Comparison of ENCODE assay signal across 8 cellular contexts in the genomic region with DNA sequence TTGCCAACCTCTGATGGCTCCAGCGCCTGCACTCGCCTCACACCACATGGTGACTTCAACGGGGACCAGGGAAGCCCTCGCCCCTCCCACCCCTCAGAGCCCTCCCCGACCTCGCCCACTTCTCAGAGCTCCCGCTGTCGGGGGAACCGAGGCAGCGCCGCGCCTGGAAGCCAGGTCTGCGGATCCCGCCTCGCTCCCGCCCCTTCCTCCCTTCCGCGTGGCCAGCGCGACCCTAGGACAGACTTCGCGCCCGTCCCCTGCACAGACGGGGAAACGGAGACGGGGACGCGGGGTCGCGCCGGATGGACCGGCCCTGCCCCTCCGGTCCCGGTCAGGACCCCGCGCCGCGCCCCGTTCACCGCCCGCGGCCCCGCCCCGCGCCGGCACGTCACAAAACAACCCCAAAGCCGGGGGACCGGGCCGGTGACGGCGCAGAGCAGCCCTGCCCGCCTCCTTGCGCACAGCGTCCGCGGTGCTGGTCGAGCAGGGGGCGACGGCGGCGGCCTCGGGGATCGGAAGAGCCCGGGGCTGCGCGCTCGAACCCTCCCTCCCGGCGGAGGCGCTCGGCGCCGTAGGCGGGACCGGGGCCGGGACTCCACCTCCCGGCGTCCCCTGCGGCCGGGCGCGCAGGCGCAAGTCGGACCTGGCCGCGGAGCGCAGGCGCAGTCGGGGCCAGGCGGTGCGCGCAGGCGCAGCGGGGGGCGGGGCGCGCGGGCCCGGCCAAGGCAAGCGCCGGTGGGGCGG. TPM values are rescaled to one million over a fixed set of nuclear protein-coding genes. Genes with fewer than 3 reads are reported as not detected.
DNase-seq lines count a peak whose midpoint lies in the region; ATAC-seq, FAIRE-seq and TF ChIP-seq lines count a peak whose summit lies in the region.

No MANE protein-coding gene starts in this region.

- CTCF ChIA-PET in HepG2 (lab: Yijun Ruan, JAX; ENCODE audit: low intra/inter-chr PET ratio, low total read pairs), result interaction anchor here (2.1 kb wide), 1 partner anchor 21 kb away, joined by 16 read pairs; no protein-coding TSS in a partner anchor

- H3K9ac ChIP-seq in HepG2 (ENCODE audit: insufficient read depth, low read depth, low read length), result peak overlapping the region; percentile 83

- H4K20me1 ChIP-seq in HepG2 (ENCODE audit: insufficient read depth, low read length), result peaks cover 23% of the 10 kb centered on the region; the same call in 1 of the 2 replicates

- H3K9me3 Mint-ChIP-seq in activated CD4-positive, alpha-beta T cell treated with anti-CD3 and anti-CD28 coated beads, Interleukin-2, amount 10 ng/mL, durations not matched to agents 24 days and 14 days, result no peaks in the 10 kb centered on the region

- peaks cover 3% of the 10 kb centered on the region for H3K36me3 Mint-ChIP-seq in activated CD4-positive, alpha-beta T cell treated with anti-CD3 and anti-CD28 coated beads, Interleukin-2, amount 10 ng/mL, durations not matched to agents 24 days and 14 days (ENCODE audit: low read depth)

- H3K27me3 Mint-ChIP-seq in activated CD4-positive, alpha-beta T cell treated with anti-CD3 and anti-CD28 coated beads, Interleukin-2, amount 10 ng/mL, durations not matched to agents 24 days and 14 days, result peaks cover 4% of the 10 kb centered on the region

- peaks cover 37% of the 10 kb centered on the region for H3K79me2 ChIP-seq in HepG2 (ENCODE audit: insufficient read depth, low read length)

- no peak overlapping the region for H2AFZ ChIP-seq in HepG2 (ENCODE audit: low read length)

- TF ChIP-seq EP300 in HepG2 (IDR thresholded peaks at IDR 0.05; ENCODE audit: low read depth in 2 of 2, low read length in 2 of 2) (no peak), HepG2 (CRISPR knock-in tag; IDR thresholded peaks at IDR 0.05; ENCODE audit: borderline replicate concordance) (no peak)

- peak; percentile 34 for TF ChIP-seq CTCF in HepG2 (CRISPR knock-in tag; IDR thresholded peaks at IDR 0.05)

- ATAC-seq in GM18870 (IDR thresholded peaks at IDR 0.05; ENCODE audit: unreplicated experiment) (peak; percentile 40), HG03159 (IDR thresholded peaks at IDR 0.05; ENCODE audit: unreplicated experiment) (peak; percentile 67), HepG2 (peak; percentile 68)

- H3K4me1 ChIP-seq in HepG2 (ENCODE audit: insufficient read depth, low read length), result peaks cover 56% of the 10 kb centered on the region

- 0% methylated on average over 14 of the region's 103 CpGs for WGBS in HepG2 (ENCODE audit: low lambda C conversion rate)

- peak overlapping the region; percentile 76 for H3K4me2 ChIP-seq in HepG2 (ENCODE audit: low read depth, low read length)

- peak overlapping the region; percentile 90 for H3K27ac Mint-ChIP-seq in activated CD4-positive, alpha-beta T cell treated with anti-CD3 and anti-CD28 coated beads, Interleukin-2, amount 10 ng/mL, durations not matched to agents 24 days and 14 days

- H3K9me3 ChIP-seq in HepG2 (ENCODE audit: low read length), result no peaks in the 10 kb centered on the region

- peak; percentile 39 to 78 for TF ChIP-seq POLR2A in HepG2 (IDR thresholded peaks at IDR 0.05; ENCODE audit: insufficient read depth in 1 of 2, low read depth in 2 of 2, low read length in 2 of 2)

- POLR2A ChIA-PET in HepG2 (lab: Yijun Ruan, JAX), result interaction anchor here (0.6 to 3.7 kb wide), 22 partner anchors 7 to 221 kb away, joined by 3 to 33 read pairs (median 5); partner anchors contain the start of genes BSG, POLRMT and TPGS1

- H3K4me3 Mint-ChIP-seq in activated CD4-positive, alpha-beta T cell treated with anti-CD3 and anti-CD28 coated beads, Interleukin-2, amount 10 ng/mL, durations not matched to agents 24 days and 14 days, result peak overlapping the region; percentile 83

- DNase-seq in AG08396 (ENCODE audit: low spot score), result peak; percentile 100
- DNase-seq in NCI-H446 treated with DMSO at 0.1 percent for 48 hours (lab: John Stamatoyannopoulos, UW), result peak; percentile 72
- peak; percentile 98 for DNase-seq in activated CD4-positive, alpha-beta T cell treated with anti-CD3 and anti-CD28 coated beads, Interleukin-2, amount 10 ng/mL, durations not matched to agents 24 days and 14 days
- peak; percentile 66 for DNase-seq in dedifferentiated amniotic fluid mesenchymal stem cell (ENCODE audit: extremely low spot score)
- peak; percentile 80 for DNase-seq in HepG2 (ENCODE audit: low spot score)
- DNase-seq in stimulated activated CD4-positive, alpha-beta T cell treated with anti-CD3 and anti-CD28 coated beads, Interleukin-2, amount 100 ng/mL, for 48 hours, result peak; percentile 86

- in situ Hi-C loops in HepG2 (cut with HindIII; ENCODE audit: extremely low pct_ligation_motif_present, low pct_unique_long_range_greater_than_20kb), result no loop called here

- no peak; the same call in none of the 2 replicates for TF ChIP-seq RAD21 in HepG2 (CRISPR knock-in tag; IDR thresholded peaks at IDR 0.05)

- FAIRE-seq in HepG2 (lab: Jason Lieb, UNC), result no peak

- peak overlapping the region; percentile 94 for H3K27ac ChIP-seq in HepG2 (ENCODE audit: extremely low read length, insufficient read depth, low read length)

- no TSS peak for BruUV-seq in HepG2 (replicated peaks; lab: Mats Ljungman, UMichigan)

- H3K27me3 ChIP-seq in HepG2 (ENCODE audit: control insufficient read depth in 1 of 2, insufficient read depth in 2 of 2, low read length in 2 of 2), result no peaks in the 10 kb centered on the region

- H3K4me1 Mint-ChIP-seq in activated CD4-positive, alpha-beta T cell treated with anti-CD3 and anti-CD28 coated beads, Interleukin-2, amount 10 ng/mL, durations not matched to agents 24 days and 14 days, result peaks cover 13% of the 10 kb centered on the region

- H3K36me3 ChIP-seq in HepG2 (replicated peaks in 1 of 2; ENCODE audit: control insufficient read depth in 1 of 2, insufficient read depth in 2 of 2, low read length in 2 of 2), result peaks cover 7 to 13% of the 10 kb centered on the region in 2 experiments; a peak in 4 of 5 replicates

- intact Hi-C loops in activated CD4-positive, alpha-beta T cell treated with anti-CD3 and anti-CD28 coated beads, Interleukin-2, amount 10 ng/mL, durations not matched to agents 24 days and 14 days (cut with micrococcal nuclease), result loop anchor here (1.0 to 5.0 kb wide), 3 partner anchors 20 to 101 kb away; partner anchors contain the start of genes POLRMT and TPGS1
- intact Hi-C loops in HepG2 (cut with micrococcal nuclease; ENCODE audit: unreplicated experiment), result no loop called here

- H3K4me3 ChIP-seq in HepG2 (replicated peaks in 1 of 3; ENCODE audit: insufficient read depth in 1 of 3, low read depth in 2 of 3, low read length in 3 of 3), result peak overlapping the region; percentile 63 to 98 (median 97)

RNA-seq across cellular contexts. Expression of gene CDC34, which starts 0.4 kb away (rescaled TPM):
- 52.8 and 55.0 TPM in 2 replicates for total RNA-seq in activated CD4-positive, alpha-beta T cell treated with anti-CD3 and anti-CD28 coated beads, Interleukin-2, amount 10 ng/mL, durations not matched to agents 24 days and 14 days
- 119 and 138 TPM in 2 replicates for total RNA-seq in HepG2 (2016; rRNA removed; fragmentation: Illumina TruSeq; extraction: Trizol)
- 181 and 194 TPM in 2 replicates for total RNA-seq in HepG2 (2016; cell fraction: cytosol; rRNA removed; fragmentation: Illumina TruSeq; extraction: Trizol; ENCODE audit: low read depth)
- 104 and 144 TPM in 2 replicates for total RNA-seq in HepG2 (2016; cell fraction: insoluble cytoplasmic fraction; rRNA removed; fragmentation: Illumina TruSeq; extraction: Trizol)
- total RNA-seq in HepG2 (2016; cell fraction: membrane; rRNA removed; fragmentation: Illumina TruSeq; extraction: Trizol), result 198 and 240 TPM in 2 replicates
- 59.6 and 65.5 TPM in 2 replicates for total RNA-seq in HepG2 (2016; cell fraction: nucleus; rRNA removed; fragmentation: Illumina TruSeq; extraction: Trizol)
- polyA plus RNA-seq in HepG2 (2011; rRNA removed), result 140 and 150 TPM in 2 replicates
- 102 and 147 TPM in 2 replicates for polyA plus RNA-seq in HepG2 (2011; cell fraction: cytosol; rRNA removed)
- 121 and 122 TPM in 2 replicates for polyA plus RNA-seq in HepG2 (2011; cell fraction: nucleus; rRNA removed)
- polyA plus RNA-seq in HepG2 (2012), result 90.8 and 101 TPM in 2 replicates
- 157 and 191 TPM in 2 replicates for polyA plus RNA-seq in HepG2 (2016; cell fraction: cytosol; fragmentation: Illumina TruSeq; extraction: Trizol; ENCODE audit: low read depth)
- 118 and 140 TPM in 2 replicates for polyA plus RNA-seq in HepG2 (2016; cell fraction: insoluble cytoplasmic fraction; fragmentation: Illumina TruSeq; extraction: Trizol; ENCODE audit: low read depth)
- 153 and 184 TPM in 2 replicates for polyA plus RNA-seq in HepG2 (2016; cell fraction: membrane; fragmentation: Illumina TruSeq; extraction: Trizol; ENCODE audit: low read depth)
- polyA plus RNA-seq in HepG2 (2016; cell fraction: nucleus; fragmentation: Illumina TruSeq; extraction: Trizol; ENCODE audit: insufficient read depth, low read depth), result 130 and 138 TPM in 2 replicates
- 60.5 and 88.3 TPM in 2 replicates for polyA minus RNA-seq in HepG2 (2011; rRNA and poly(A)+ RNA removed; ENCODE audit: low replicate concordance)
- 42.1 and 46.2 TPM in 2 replicates for polyA minus RNA-seq in HepG2 (2011; cell fraction: cytosol; rRNA and poly(A)+ RNA removed)
- 19.1 and 22.1 TPM in 2 replicates for polyA minus RNA-seq in HepG2 (2011; cell fraction: nucleus; rRNA and poly(A)+ RNA removed)

RNA-seq across cellular contexts. Expression of gene GZMM, which starts 12.7 kb away (rescaled TPM):
- 37.6 and 40.9 TPM in 2 replicates for total RNA-seq in activated CD4-positive, alpha-beta T cell treated with anti-CD3 and anti-CD28 coated beads, Interleukin-2, amount 10 ng/mL, durations not matched to agents 24 days and 14 days
- not detected in 2 replicates for total RNA-seq in HepG2 (2016; rRNA removed; fragmentation: Illumina TruSeq; extraction: Trizol)
- total RNA-seq in HepG2 (2016; cell fraction: cytosol; rRNA removed; fragmentation: Illumina TruSeq; extraction: Trizol; ENCODE audit: low read depth), result not detected in 2 replicates
- total RNA-seq in HepG2 (2016; cell fraction: insoluble cytoplasmic fraction; rRNA removed; fragmentation: Illumina TruSeq; extraction: Trizol), result not detected in 2 replicates
- not detected in 2 replicates for total RNA-seq in HepG2 (2016; cell fraction: membrane; rRNA removed; fragmentation: Illumina TruSeq; extraction: Trizol)
- total RNA-seq in HepG2 (2016; cell fraction: nucleus; rRNA removed; fragmentation: Illumina TruSeq; extraction: Trizol), result not detected in 2 replicates
- 0.07 TPM in 1 of 2 replicates, not detected in the other for polyA plus RNA-seq in HepG2 (2011; rRNA removed)
- 0.13 TPM in 1 of 2 replicates, not detected in the other for polyA plus RNA-seq in HepG2 (2011; cell fraction: cytosol; rRNA removed)
- 0.50 and 0.71 TPM in 2 replicates for polyA plus RNA-seq in HepG2 (2011; cell fraction: nucleus; rRNA removed)
- 0.16 TPM in 1 of 2 replicates, not detected in the other for polyA plus RNA-seq in HepG2 (2012)
- polyA plus RNA-seq in HepG2 (2016; cell fraction: cytosol; fragmentation: Illumina TruSeq; extraction: Trizol; ENCODE audit: low read depth), result not detected in 2 replicates
- polyA plus RNA-seq in HepG2 (2016; cell fraction: insoluble cytoplasmic fraction; fragmentation: Illumina TruSeq; extraction: Trizol; ENCODE audit: low read depth), result not detected in 2 replicates
- polyA plus RNA-seq in HepG2 (2016; cell fraction: membrane; fragmentation: Illumina TruSeq; extraction: Trizol; ENCODE audit: low read depth), result not detected in 2 replicates
- not detected in 2 replicates for polyA plus RNA-seq in HepG2 (2016; cell fraction: nucleus; fragmentation: Illumina TruSeq; extraction: Trizol; ENCODE audit: insufficient read depth, low read depth)
- polyA minus RNA-seq in HepG2 (2011; rRNA and poly(A)+ RNA removed; ENCODE audit: low replicate concordance), result not detected in 2 replicates
- not detected in 2 replicates for polyA minus RNA-seq in HepG2 (2011; cell fraction: cytosol; rRNA and poly(A)+ RNA removed)
- not detected in 2 replicates for polyA minus RNA-seq in HepG2 (2011; cell fraction: nucleus; rRNA and poly(A)+ RNA removed)

RNA-seq across cellular contexts. Expression of gene TPGS1, which starts 23.9 kb away (rescaled TPM):
- 13.5 and 15.6 TPM in 2 replicates for total RNA-seq in activated CD4-positive, alpha-beta T cell treated with anti-CD3 and anti-CD28 coated beads, Interleukin-2, amount 10 ng/mL, durations not matched to agents 24 days and 14 days
- 4.2 and 6.2 TPM in 2 replicates for total RNA-seq in HepG2 (2016; rRNA removed; fragmentation: Illumina TruSeq; extraction: Trizol)
- 4.1 and 5.0 TPM in 2 replicates for total RNA-seq in HepG2 (2016; cell fraction: cytosol; rRNA removed; fragmentation: Illumina TruSeq; extraction: Trizol; ENCODE audit: low read depth)
- 3.9 and 5.0 TPM in 2 replicates for total RNA-seq in HepG2 (2016; cell fraction: insoluble cytoplasmic fraction; rRNA removed; fragmentation: Illumina TruSeq; extraction: Trizol)
- total RNA-seq in HepG2 (2016; cell fraction: membrane; rRNA removed; fragmentation: Illumina TruSeq; extraction: Trizol), result 4.2 and 4.9 TPM in 2 replicates
- 2.4 and 3.4 TPM in 2 replicates for total RNA-seq in HepG2 (2016; cell fraction: nucleus; rRNA removed; fragmentation: Illumina TruSeq; extraction: Trizol)
- 1.1 and 2.0 TPM in 2 replicates for polyA plus RNA-seq in HepG2 (2011; rRNA removed)
- polyA plus RNA-seq in HepG2 (2011; cell fraction: cytosol; rRNA removed), result 1.7 and 4.3 TPM in 2 replicates
- 3.3 and 3.7 TPM in 2 replicates for polyA plus RNA-seq in HepG2 (2011; cell fraction: nucleus; rRNA removed)
- 1.0 and 2.2 TPM in 2 replicates for polyA plus RNA-seq in HepG2 (2012)
- 2.0 and 2.2 TPM in 2 replicates for polyA plus RNA-seq in HepG2 (2016; cell fraction: cytosol; fragmentation: Illumina TruSeq; extraction: Trizol; ENCODE audit: low read depth)
- 3.3 and 4.8 TPM in 2 replicates for polyA plus RNA-seq in HepG2 (2016; cell fraction: insoluble cytoplasmic fraction; fragmentation: Illumina TruSeq; extraction: Trizol; ENCODE audit: low read depth)
- 2.0 and 2.2 TPM in 2 replicates for polyA plus RNA-seq in HepG2 (2016; cell fraction: membrane; fragmentation: Illumina TruSeq; extraction: Trizol; ENCODE audit: low read depth)
- polyA plus RNA-seq in HepG2 (2016; cell fraction: nucleus; fragmentation: Illumina TruSeq; extraction: Trizol; ENCODE audit: insufficient read depth, low read depth), result 3.1 and 4.1 TPM in 2 replicates
- 2.3 and 2.8 TPM in 2 replicates for polyA minus RNA-seq in HepG2 (2011; rRNA and poly(A)+ RNA removed; ENCODE audit: low replicate concordance)
- 1.4 and 1.8 TPM in 2 replicates for polyA minus RNA-seq in HepG2 (2011; cell fraction: cytosol; rRNA and poly(A)+ RNA removed)
- polyA minus RNA-seq in HepG2 (2011; cell fraction: nucleus; rRNA and poly(A)+ RNA removed), result 2.1 and 2.3 TPM in 2 replicates

RNA-seq across cellular contexts. Expression of gene MADCAM1, which starts 34.9 kb away (rescaled TPM):
- total RNA-seq in activated CD4-positive, alpha-beta T cell treated with anti-CD3 and anti-CD28 coated beads, Interleukin-2, amount 10 ng/mL, durations not matched to agents 24 days and 14 days, result 0.14 and 0.19 TPM in 2 replicates
- total RNA-seq in HepG2 (2016; rRNA removed; fragmentation: Illumina TruSeq; extraction: Trizol), result 0.21 and 0.33 TPM in 2 replicates
- 0.30 and 0.44 TPM in 2 replicates for total RNA-seq in HepG2 (2016; cell fraction: cytosol; rRNA removed; fragmentation: Illumina TruSeq; extraction: Trizol; ENCODE audit: low read depth)
- 0.30 TPM in 1 of 2 replicates, not detected in the other for total RNA-seq in HepG2 (2016; cell fraction: insoluble cytoplasmic fraction; rRNA removed; fragmentation: Illumina TruSeq; extraction: Trizol)
- 0.37 and 0.45 TPM in 2 replicates for total RNA-seq in HepG2 (2016; cell fraction: membrane; rRNA removed; fragmentation: Illumina TruSeq; extraction: Trizol)
- total RNA-seq in HepG2 (2016; cell fraction: nucleus; rRNA removed; fragmentation: Illumina TruSeq; extraction: Trizol), result 0.22 TPM in 1 of 2 replicates, not detected in the other
- 0.29 and 0.39 TPM in 2 replicates for polyA plus RNA-seq in HepG2 (2011; rRNA removed)
- polyA plus RNA-seq in HepG2 (2011; cell fraction: cytosol; rRNA removed), result 0.42 and 0.60 TPM in 2 replicates
- 1.9 and 2.3 TPM in 2 replicates for polyA plus RNA-seq in HepG2 (2011; cell fraction: nucleus; rRNA removed)
- polyA plus RNA-seq in HepG2 (2012), result 1.7 and 2.3 TPM in 2 replicates
- polyA plus RNA-seq in HepG2 (2016; cell fraction: cytosol; fragmentation: Illumina TruSeq; extraction: Trizol; ENCODE audit: low read depth), result 0.62 and 0.89 TPM in 2 replicates
- polyA plus RNA-seq in HepG2 (2016; cell fraction: insoluble cytoplasmic fraction; fragmentation: Illumina TruSeq; extraction: Trizol; ENCODE audit: low read depth), result 0.33 and 0.51 TPM in 2 replicates
- 0.74 and 0.99 TPM in 2 replicates for polyA plus RNA-seq in HepG2 (2016; cell fraction: membrane; fragmentation: Illumina TruSeq; extraction: Trizol; ENCODE audit: low read depth)
- 0.89 and 1.4 TPM in 2 replicates for polyA plus RNA-seq in HepG2 (2016; cell fraction: nucleus; fragmentation: Illumina TruSeq; extraction: Trizol; ENCODE audit: insufficient read depth, low read depth)
- polyA minus RNA-seq in HepG2 (2011; rRNA and poly(A)+ RNA removed; ENCODE audit: low replicate concordance), result 1.1 TPM in 1 of 2 replicates, not detected in the other
- 0.62 and 0.89 TPM in 2 replicates for polyA minus RNA-seq in HepG2 (2011; cell fraction: cytosol; rRNA and poly(A)+ RNA removed)
- polyA minus RNA-seq in HepG2 (2011; cell fraction: nucleus; rRNA and poly(A)+ RNA removed), result 0.26 and 0.75 TPM in 2 replicates

RNA-seq across cellular contexts. Expression of gene BSG, which starts 41.2 kb away (rescaled TPM):
- total RNA-seq in activated CD4-positive, alpha-beta T cell treated with anti-CD3 and anti-CD28 coated beads, Interleukin-2, amount 10 ng/mL, durations not matched to agents 24 days and 14 days, result 291 and 297 TPM in 2 replicates
- 136 and 309 TPM in 2 replicates for total RNA-seq in HepG2 (2016; rRNA removed; fragmentation: Illumina TruSeq; extraction: Trizol)
- 81.8 and 84.4 TPM in 2 replicates for total RNA-seq in HepG2 (2016; cell fraction: cytosol; rRNA removed; fragmentation: Illumina TruSeq; extraction: Trizol; ENCODE audit: low read depth)
- 114 and 317 TPM in 2 replicates for total RNA-seq in HepG2 (2016; cell fraction: insoluble cytoplasmic fraction; rRNA removed; fragmentation: Illumina TruSeq; extraction: Trizol)
- 96.0 and 109 TPM in 2 replicates for total RNA-seq in HepG2 (2016; cell fraction: membrane; rRNA removed; fragmentation: Illumina TruSeq; extraction: Trizol)
- 271 and 340 TPM in 2 replicates for total RNA-seq in HepG2 (2016; cell fraction: nucleus; rRNA removed; fragmentation: Illumina TruSeq; extraction: Trizol)
- 754 and 1,057 TPM in 2 replicates for polyA plus RNA-seq in HepG2 (2011; rRNA removed)
- polyA plus RNA-seq in HepG2 (2011; cell fraction: cytosol; rRNA removed), result 595 and 749 TPM in 2 replicates
- 561 and 615 TPM in 2 replicates for polyA plus RNA-seq in HepG2 (2011; cell fraction: nucleus; rRNA removed)
- 926 and 933 TPM in 2 replicates for polyA plus RNA-seq in HepG2 (2012)
- 148 and 149 TPM in 2 replicates for polyA plus RNA-seq in HepG2 (2016; cell fraction: cytosol; fragmentation: Illumina TruSeq; extraction: Trizol; ENCODE audit: low read depth)
- 179 and 219 TPM in 2 replicates for polyA plus RNA-seq in HepG2 (2016; cell fraction: insoluble cytoplasmic fraction; fragmentation: Illumina TruSeq; extraction: Trizol; ENCODE audit: low read depth)
- polyA plus RNA-seq in HepG2 (2016; cell fraction: membrane; fragmentation: Illumina TruSeq; extraction: Trizol; ENCODE audit: low read depth), result 152 and 167 TPM in 2 replicates
- 760 and 837 TPM in 2 replicates for polyA plus RNA-seq in HepG2 (2016; cell fraction: nucleus; fragmentation: Illumina TruSeq; extraction: Trizol; ENCODE audit: insufficient read depth, low read depth)
- polyA minus RNA-seq in HepG2 (2011; rRNA and poly(A)+ RNA removed; ENCODE audit: low replicate concordance), result 426 and 707 TPM in 2 replicates
- 369 and 454 TPM in 2 replicates for polyA minus RNA-seq in HepG2 (2011; cell fraction: cytosol; rRNA and poly(A)+ RNA removed)
- polyA minus RNA-seq in HepG2 (2011; cell fraction: nucleus; rRNA and poly(A)+ RNA removed), result 97.1 and 115 TPM in 2 replicates

Comparison
In these comparisons a context has a peak if more than half of its experiments do, and no peak if none do; other contexts are left out.
1. Peak in every context shown above with its lines: DNase-seq, ATAC-seq, H3K4me3 ChIP-seq and H3K27ac ChIP-seq.
2. RNA of gene GZMM, which starts 12.7 kb away (total RNA-seq): 37.6 to 40.9 TPM in activated CD4-positive, alpha-beta T cell treated with anti-CD3 and anti-CD28 coated beads, Interleukin-2, amount 10 ng/mL, durations not matched to agents 24 days and 14 days; not detected in HepG2; every median in the first group is over 10 times any median in the second.